ENCODE assay signal across 15 cellular contexts in the genomic region with DNA sequence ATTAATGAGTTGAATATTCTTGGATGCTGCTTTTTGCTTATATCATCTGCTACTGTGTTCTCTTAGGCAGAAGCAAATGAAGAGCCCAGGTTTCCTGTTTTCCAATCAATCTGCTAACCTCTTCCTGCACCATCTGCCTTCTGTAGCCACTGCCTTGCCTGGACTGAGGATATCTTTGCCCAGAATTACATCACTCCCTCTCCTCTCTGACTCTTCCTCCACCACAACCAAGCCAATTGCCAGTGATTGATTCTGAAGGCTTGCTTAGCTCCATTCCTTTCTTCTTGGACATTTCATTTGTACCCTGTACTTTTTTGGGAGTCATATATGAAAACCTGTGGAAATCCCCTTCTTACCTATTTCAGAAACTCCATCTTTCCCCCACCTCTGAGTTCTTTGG. TPM values are rescaled to one million over a fixed set of nuclear protein-coding genes. Genes with fewer than 3 reads are reported as not detected.
DNase-seq lines count a peak whose midpoint lies in the region; ATAC-seq, FAIRE-seq and TF ChIP-seq lines count a peak whose summit lies in the region.
"Had no signal": no experiment of that assay in that cellular context is flagged by ENCODE, and none has a peak within 500 bp of the region (broad histone marks: within the 10 kb centered on the region; RNA-seq: fewer than 3 reads in every experiment).

No MANE protein-coding gene starts in this region.

- no peaks in the 10 kb centered on the region for H4K20me1 ChIP-seq in HepG2 (ENCODE audit: insufficient read depth, low read length)

- H3K9ac ChIP-seq in HepG2 (ENCODE audit: insufficient read depth, low read depth, low read length) (no peak overlapping the region), adipocyte (ENCODE audit: low read length) (peak overlapping the region; percentile 66)

- no peaks in the 10 kb centered on the region for H3K36me3 Mint-ChIP-seq in WTC11
- H3K36me3 Mint-ChIP-seq: stimulated activated memory B cell treated with anti-CD40 and anti-IgM and Interleukin-4, amounts not matched to agents 10 μg/mL and 1 μg/mL and 100 μg/mL, for 72 hours had no signal

- peaks cover 5% of the 10 kb centered on the region; the same call in 1 of the 2 replicates for H3K9me3 Mint-ChIP-seq in WTC11
- H3K9me3 Mint-ChIP-seq: activated B cell treated with CpG ODN at 0.5 μM for 24 hours; stimulated activated memory B cell treated with anti-CD40 and anti-IgM and Interleukin-4, amounts not matched to agents 10 μg/mL and 1 μg/mL and 100 μg/mL, for 72 hours had no signal

- 0 out of 2 replicates have a peak, but pooled peaks cover under 1% of the 10 kb centered on the region for H3K27me3 Mint-ChIP-seq in WTC11 (ENCODE audit: low read depth)

- no peaks in the 10 kb centered on the region for H3K4me1 Mint-ChIP-seq in WTC11
- H3K4me1 Mint-ChIP-seq: activated B cell treated with CpG ODN at 0.5 μM for 24 hours; stimulated activated memory B cell treated with anti-CD40 and anti-IgM and Interleukin-4, amounts not matched to agents 10 μg/mL and 1 μg/mL and 100 μg/mL, for 72 hours had no signal

- TF ChIP-seq RAD21 in HepG2 (CRISPR knock-in tag; IDR thresholded peaks at IDR 0.05) = no peak

- H3K27ac Mint-ChIP-seq in WTC11 = no peak overlapping the region
- H3K27ac Mint-ChIP-seq: activated B cell treated with CpG ODN at 0.5 μM for 24 hours; stimulated activated memory B cell treated with anti-CD40 and anti-IgM and Interleukin-4, amounts not matched to agents 10 μg/mL and 1 μg/mL and 100 μg/mL, for 72 hours had no signal

- H3K4me3 ChIP-seq in right lobe of liver (no peak overlapping the region), HepG2 (replicated peaks in 1 of 3; ENCODE audit: insufficient read depth in 1 of 3, low read depth in 2 of 3, low read length in 3 of 3) (no peak overlapping the region), adipocyte (ENCODE audit: low read length) (peak overlapping the region; percentile 71), upper lobe of right lung (no peak overlapping the region)
- H3K4me3 ChIP-seq: HAP-1 had no signal

- H3K36me3 ChIP-seq in right lobe of liver (no peaks in the 10 kb centered on the region), HepG2 (replicated peaks in 1 of 2; ENCODE audit: control insufficient read depth in 1 of 2, insufficient read depth in 2 of 2, low read length in 2 of 2) (no peaks in the 10 kb centered on the region), adipocyte (ENCODE audit: control insufficient read depth, insufficient read depth, low read length, severe bottlenecking) (no peaks in the 10 kb centered on the region), upper lobe of right lung (no peaks in the 10 kb centered on the region)
- H3K36me3 ChIP-seq: HAP-1 had no signal

- H3K4me1 ChIP-seq in right lobe of liver = no peaks in the 10 kb centered on the region
- peaks cover 5% of the 10 kb centered on the region; the same call in 1 of the 2 replicates for H3K4me1 ChIP-seq in HepG2 (ENCODE audit: insufficient read depth, low read length)
- H3K4me1 ChIP-seq in adipocyte (ENCODE audit: control insufficient read depth, insufficient read depth, low read length) = peaks cover 45% of the 10 kb centered on the region
- peaks cover 24% of the 10 kb centered on the region for H3K4me1 ChIP-seq in upper lobe of right lung

- FAIRE-seq in HepG2 (lab: Jason Lieb, UNC) = no peak

- H3K4me3 Mint-ChIP-seq in WTC11 = no peak overlapping the region
- H3K4me3 Mint-ChIP-seq: activated B cell treated with CpG ODN at 0.5 μM for 24 hours; stimulated activated memory B cell treated with anti-CD40 and anti-IgM and Interleukin-4, amounts not matched to agents 10 μg/mL and 1 μg/mL and 100 μg/mL, for 72 hours had no signal

- H2AFZ ChIP-seq in HepG2 (ENCODE audit: low read length) = no peak overlapping the region

- H3K79me2 ChIP-seq in HepG2 (ENCODE audit: insufficient read depth, low read length) = no peaks in the 10 kb centered on the region

- TF ChIP-seq POLR2A in right lobe of liver (IDR thresholded peaks at IDR 0.05) (no peak), HepG2 (IDR thresholded peaks at IDR 0.05; ENCODE audit: insufficient read depth in 1 of 2, low read depth in 2 of 2, low read length in 2 of 2) (no peak)

- POLR2A ChIA-PET in HepG2 (lab: Yijun Ruan, JAX) = no interaction called here
- POLR2A ChIA-PET in WTC11 (lab: Charles Lee) = no interaction called here

- TF ChIP-seq EP300 in HepG2 (IDR thresholded peaks at IDR 0.05; ENCODE audit: low read depth in 2 of 2, low read length in 2 of 2) (no peak), HepG2 (CRISPR knock-in tag; IDR thresholded peaks at IDR 0.05; ENCODE audit: borderline replicate concordance) (no peak)

- TF ChIP-seq CTCF in right lobe of liver (IDR thresholded peaks at IDR 0.05) (no peak), HepG2 (CRISPR knock-in tag; IDR thresholded peaks at IDR 0.05) (no peak), upper lobe of right lung (IDR thresholded peaks at IDR 0.05) (no peak), WTC11 (IDR thresholded peaks at IDR 0.05) (no peak)

- intact Hi-C loops in right lobe of liver (cut with DNase I) = no loop called here
- intact Hi-C loops in HepG2 (cut with micrococcal nuclease; ENCODE audit: unreplicated experiment) = no loop called here
- intact Hi-C loops in upper lobe of right lung (cut with DNase I) = no loop called here

- H3K27ac ChIP-seq in right lobe of liver (no peak overlapping the region), HepG2 (ENCODE audit: extremely low read length, insufficient read depth, low read length) (no peak overlapping the region), upper lobe of right lung (peak overlapping the region; percentile 67)

- in situ Hi-C loops in HepG2 (cut with HindIII; ENCODE audit: extremely low pct_ligation_motif_present, low pct_unique_long_range_greater_than_20kb) = no loop called here

- H3K27me3 ChIP-seq in right lobe of liver (no peaks in the 10 kb centered on the region), HepG2 (ENCODE audit: control insufficient read depth in 1 of 2, insufficient read depth in 2 of 2, low read length in 2 of 2) (no peaks in the 10 kb centered on the region), adipocyte (replicated peaks; ENCODE audit: control insufficient read depth, insufficient read depth, low read length) (no peaks in the 10 kb centered on the region), upper lobe of right lung (no peaks in the 10 kb centered on the region)

- no peak overlapping the region for H3K4me2 ChIP-seq in HepG2 (ENCODE audit: low read depth, low read length)

- CTCF ChIA-PET in HepG2 (lab: Yijun Ruan, JAX; ENCODE audit: low intra/inter-chr PET ratio, low total read pairs) (no interaction called here), WTC11 (lab: Charles Lee) (no interaction called here)

- no peaks in the 10 kb centered on the region for H3K9me3 ChIP-seq in right lobe of liver
- no peaks in the 10 kb centered on the region for H3K9me3 ChIP-seq in HepG2 (ENCODE audit: low read length)
- no peaks in the 10 kb centered on the region for H3K9me3 ChIP-seq in adipocyte (ENCODE audit: control insufficient read depth, low read length)
- H3K9me3 ChIP-seq in upper lobe of right lung = no peaks in the 10 kb centered on the region
- H3K9me3 ChIP-seq: HAP-1 had no signal

- ATAC-seq in right lobe of liver (peak; percentile 34 to 69 (median 44)), HepG2 (no peak), upper lobe of right lung (peak; percentile 37), GM21786 (IDR thresholded peaks at IDR 0.05; ENCODE audit: unreplicated experiment) (no peak), WTC11 (no peak)
- ATAC-seq: stimulated activated memory B cell treated with anti-CD40 and anti-IgM and Interleukin-4, amounts not matched to agents 10 μg/mL and 1 μg/mL and 100 μg/mL, for 72 hours had no signal

- no TSS peak for BruUV-seq in HepG2 (replicated peaks; lab: Mats Ljungman, UMichigan)

- DNase-seq in right lobe of liver = no peak
- no peak for DNase-seq in HepG2 (ENCODE audit: low spot score)
- no peak for DNase-seq in adipocyte (ENCODE audit: low read depth)
- peak; percentile 60 for DNase-seq in iris pigment epithelial cell (ENCODE audit: low read depth)
- no peak for DNase-seq in upper lobe of right lung
- DNase-seq in WTC11 (ENCODE audit: low spot score) = no peak
- DNase-seq in NCI-H146 treated with DMSO at 0.1 percent for 48 hours (lab: John Stamatoyannopoulos, UW; ENCODE audit: unreplicated experiment) = no peak
- DNase-seq: activated B cell treated with CpG ODN at 0.5 μM for 24 hours, activated T-cell treated with anti-CD3 and anti-CD28 coated beads for 4 hours, head of caudate nucleus, NCI-H1417 treated with DMSO at 0.1 percent for 48 hours, NCI-H82 had no signal

TF ChIP-seq in WTC11, 78 proteins besides CTCF, POLR2A, EP300 and RAD21 (continues in another document):
- TF ChIP-seq CREM (CRISPR knock-in tag; IDR thresholded peaks at IDR 0.05) (no peak), ZNF263 (CRISPR knock-in tag; IDR thresholded peaks at IDR 0.05; ENCODE audit: low read depth) (no peak)

RNA-seq across cellular contexts. Expression of a gene that starts 14.0 kb away (rescaled TPM):
- total RNA-seq in right lobe of liver (10 to 100 TPM; 12.3 to 67.8 (median 29.3) TPM), HepG2 (2016; rRNA removed; fragmentation: Illumina TruSeq; extraction: Trizol) (1.2 and 1.3 TPM in 2 replicates), upper lobe of right lung (67.8 TPM), WTC11 (2021) (0.16 to 1.3 TPM (median 0.72 TPM) in 3 replicates)
- total RNA-seq in HepG2 (2016; cell fraction: cytosol; rRNA removed; fragmentation: Illumina TruSeq; extraction: Trizol; ENCODE audit: low read depth) = 0.51 and 0.62 TPM in 2 replicates
- 1.4 TPM in 2 replicates for total RNA-seq in HepG2 (2016; cell fraction: insoluble cytoplasmic fraction; rRNA removed; fragmentation: Illumina TruSeq; extraction: Trizol)
- total RNA-seq in HepG2 (2016; cell fraction: membrane; rRNA removed; fragmentation: Illumina TruSeq; extraction: Trizol) = 0.72 and 0.99 TPM in 2 replicates
- total RNA-seq in HepG2 (2016; cell fraction: nucleus; rRNA removed; fragmentation: Illumina TruSeq; extraction: Trizol) = 1.2 and 1.7 TPM in 2 replicates
- 1.7 and 2.0 TPM in 2 replicates for polyA plus RNA-seq in HepG2 (2011; rRNA removed)
- polyA plus RNA-seq in HepG2 (2011; cell fraction: cytosol; rRNA removed) = 2.0 and 2.5 TPM in 2 replicates
- polyA plus RNA-seq in HepG2 (2011; cell fraction: nucleus; rRNA removed) = 1.00 and 1.9 TPM in 2 replicates
- polyA plus RNA-seq in HepG2 (2012) = 0.93 TPM in 2 replicates
- polyA plus RNA-seq in HepG2 (2016; cell fraction: cytosol; fragmentation: Illumina TruSeq; extraction: Trizol; ENCODE audit: low read depth) = 0.08 and 0.22 TPM in 2 replicates
- 0.44 and 0.46 TPM in 2 replicates for polyA plus RNA-seq in HepG2 (2016; cell fraction: insoluble cytoplasmic fraction; fragmentation: Illumina TruSeq; extraction: Trizol; ENCODE audit: low read depth)
- 0.29 and 0.37 TPM in 2 replicates for polyA plus RNA-seq in HepG2 (2016; cell fraction: membrane; fragmentation: Illumina TruSeq; extraction: Trizol; ENCODE audit: low read depth)
- polyA plus RNA-seq in HepG2 (2016; cell fraction: nucleus; fragmentation: Illumina TruSeq; extraction: Trizol; ENCODE audit: insufficient read depth, low read depth) = 0.57 and 0.93 TPM in 2 replicates
- polyA minus RNA-seq in HepG2 (2011; rRNA and poly(A)+ RNA removed; ENCODE audit: low replicate concordance) = 9.5 and 44.2 TPM in 2 replicates
- polyA minus RNA-seq in HepG2 (2011; cell fraction: cytosol; rRNA and poly(A)+ RNA removed) = 1.8 and 3.6 TPM in 2 replicates
- 5.3 and 7.5 TPM in 2 replicates for polyA minus RNA-seq in HepG2 (2011; cell fraction: nucleus; rRNA and poly(A)+ RNA removed)
- total RNA-seq: activated B cell treated with CpG ODN at 0.5 μM for 24 hours had no signal

Comparison
In these comparisons a context has a peak if more than half of its experiments do, and no peak if none do; other contexts are left out.
1. ATAC-seq: peak in right lobe of liver (4 of 4) and upper lobe of right lung (single experiment); none in HepG2 (single experiment), GM21786 (single experiment) and WTC11 (single experiment).